8 cellular contexts compared by ENCODE assay signal in genomic region chr9:4984171-4984570, GRCh38. TPM values are rescaled to one million over a fixed set of nuclear protein-coding genes. Genes with fewer than 3 reads are reported as not detected.
DNase-seq lines count a peak whose midpoint lies in the region; ATAC-seq and TF ChIP-seq lines count a peak whose summit lies in the region.

No MANE protein-coding gene starts in this region.

- peaks cover 26% of the 10 kb centered on the region for H3K79me2 ChIP-seq in Karpas-422 (ENCODE audit: low read length)

- intact Hi-C loops in MCF 10A (cut with micrococcal nuclease) (loop anchor here (10.0 kb wide), 1 partner anchor 59 kb away; no protein-coding TSS in a partner anchor), right lobe of liver (cut with DNase I) (no loop called here)

- no peak for ATAC-seq in CD4-positive, CD25-positive, alpha-beta regulatory T cell (ENCODE audit: low read depth in 2 of 2)
- ATAC-seq in GM21528 (IDR thresholded peaks at IDR 0.05; ENCODE audit: low FRiP score, unreplicated experiment), result peak; percentile 12
- ATAC-seq in right lobe of liver, result peak in 3 of 4 donors; percentile 1 to 28 (median 7)

- no peaks in the 10 kb centered on the region for H3K36me3 ChIP-seq in CD4-positive, CD25-positive, alpha-beta regulatory T cell (ENCODE audit: control insufficient read depth, insufficient read depth, low read length)
- H3K36me3 ChIP-seq in Karpas-422 (ENCODE audit: insufficient read depth, low read length) (no peaks in the 10 kb centered on the region), right lobe of liver (no peaks in the 10 kb centered on the region), tibial nerve (no peaks in the 10 kb centered on the region)

- H3K9me3 Mint-ChIP-seq in CD4-positive, CD25-positive, alpha-beta regulatory T cell, result no peaks in the 10 kb centered on the region
- H3K9me3 Mint-ChIP-seq in MCF 10A (ENCODE audit: unreplicated experiment), result no peaks in the 10 kb centered on the region

- no peaks in the 10 kb centered on the region for H4K20me1 ChIP-seq in Karpas-422 (ENCODE audit: insufficient read depth, low read depth, low read length)

- peak overlapping the region; percentile 85 to 90 (median 89) for H3K27ac Mint-ChIP-seq in CD4-positive, CD25-positive, alpha-beta regulatory T cell
- H3K27ac Mint-ChIP-seq in MCF 10A (ENCODE audit: low read depth, unreplicated experiment), result peak overlapping the region; percentile 76

- POLR2A ChIA-PET in MCF 10A (lab: Yijun Ruan, JAX), result interaction anchor here (0.5 to 3.5 kb wide), 10 partner anchors 91 to 1717 kb away, joined by 3 to 37 read pairs (median 4); partner anchors contain the start of genes AK3, CD274, CDC37L1 and RCL1

- H3K27me3 ChIP-seq in CD4-positive, CD25-positive, alpha-beta regulatory T cell (ENCODE audit: control insufficient read depth, insufficient read depth, low read length), result no peaks in the 10 kb centered on the region
- H3K27me3 ChIP-seq in Karpas-422 (ENCODE audit: low read length) (no peaks in the 10 kb centered on the region), right lobe of liver (no peaks in the 10 kb centered on the region), tibial nerve (no peaks in the 10 kb centered on the region)

- CTCF ChIA-PET in MCF 10A (lab: Yijun Ruan, JAX), result interaction anchor here (1.1 to 7.0 kb wide), 2 partner anchors 161 to 227 kb away, joined by 3 to 171 read pairs; no protein-coding TSS in a partner anchor

- no peak for TF ChIP-seq CTCF in MCF 10A (IDR thresholded peaks at IDR 0.05; ENCODE audit: unreplicated experiment)
- no peak for TF ChIP-seq CTCF in right lobe of liver (IDR thresholded peaks at IDR 0.05)
- no peak for TF ChIP-seq CTCF in tibial nerve (IDR thresholded peaks at IDR 0.05)

- H3K9ac ChIP-seq in Karpas-422 (ENCODE audit: low read length), result peak overlapping the region; percentile 82

- no peaks in the 10 kb centered on the region for H3K9me3 ChIP-seq in CD4-positive, CD25-positive, alpha-beta regulatory T cell (ENCODE audit: control insufficient read depth in 2 of 2, low read length in 2 of 2)
- no peaks in the 10 kb centered on the region for H3K9me3 ChIP-seq in Karpas-422 (ENCODE audit: low read length)
- no peaks in the 10 kb centered on the region for H3K9me3 ChIP-seq in right lobe of liver
- H3K9me3 ChIP-seq in tibial nerve, result no peaks in the 10 kb centered on the region

- peak overlapping the region; percentile 96 for H2AFZ ChIP-seq in Karpas-422 (ENCODE audit: low read length)

- peaks cover 40% of the 10 kb centered on the region for H3K4me1 ChIP-seq in CD4-positive, CD25-positive, alpha-beta regulatory T cell (ENCODE audit: control insufficient read depth, insufficient read depth, low read length, poor library complexity, severe bottlenecking)
- H3K4me1 ChIP-seq in Karpas-422 (ENCODE audit: low read length) (peaks cover 38% of the 10 kb centered on the region), right lobe of liver (peaks cover 0 to 17% (median 2%) of the 10 kb centered on the region in 4 donors), tibial nerve (peaks cover 0 to 40% (median 20%) of the 10 kb centered on the region in 4 donors)

- H3K4me2 ChIP-seq in Karpas-422 (ENCODE audit: low read depth, low read length, poor library complexity, severe bottlenecking), result peak overlapping the region; percentile 84

- peak overlapping the region; percentile 57 for H3K4me3 ChIP-seq in CD4-positive, CD25-positive, alpha-beta regulatory T cell (ENCODE audit: low read depth, low read length)
- peak overlapping the region; percentile 79 for H3K4me3 ChIP-seq in Karpas-422 (ENCODE audit: low read length)
- peak overlapping the region; percentile 65 to 76 (median 69) for H3K4me3 ChIP-seq in right lobe of liver
- peak overlapping the region; percentile 77 to 92 (median 88) for H3K4me3 ChIP-seq in tibial nerve

- H3K27me3 Mint-ChIP-seq in CD4-positive, CD25-positive, alpha-beta regulatory T cell, result peaks cover 4% of the 10 kb centered on the region
- H3K27me3 Mint-ChIP-seq in MCF 10A (ENCODE audit: insufficient read depth, unreplicated experiment), result no peaks in the 10 kb centered on the region

- BruUV-seq in MCF 10A (replicated peaks; lab: Mats Ljungman, UMichigan), result TSS peak; percentile 66

- DNase-seq in CD4-positive, CD25-positive, alpha-beta regulatory T cell, result no peak
- DNase-seq in Karpas-422 (no peak), MCF 10A (ENCODE audit: unreplicated experiment) (no peak), right lobe of liver (no peak), tibial nerve (ENCODE audit: low spot score in 2 of 2) (peak in 1 of 2 donors; percentile 13), kidney tubule cell (ENCODE audit: low spot score) (no peak)
- no peak for DNase-seq in stimulated activated CD4-positive, alpha-beta T cell treated with anti-CD3 and anti-CD28 coated beads, Interleukin-4, amount 100 ng/mL, for 4 hours

- peaks cover 15 to 30% (median 17%) of the 10 kb centered on the region in 4 donors for H3K4me1 Mint-ChIP-seq in CD4-positive, CD25-positive, alpha-beta regulatory T cell
- peaks cover 41% of the 10 kb centered on the region for H3K4me1 Mint-ChIP-seq in MCF 10A (ENCODE audit: insufficient read depth, unreplicated experiment)

- peak overlapping the region; percentile 91 to 96 (median 94) for H3K4me3 Mint-ChIP-seq in CD4-positive, CD25-positive, alpha-beta regulatory T cell
- H3K4me3 Mint-ChIP-seq in MCF 10A (ENCODE audit: unreplicated experiment), result peak overlapping the region; percentile 90

- no peak for TF ChIP-seq POLR2A in right lobe of liver (IDR thresholded peaks at IDR 0.05)
- no peak for TF ChIP-seq POLR2A in tibial nerve (IDR thresholded peaks at IDR 0.05)

- peak overlapping the region; percentile 79 for H3K27ac ChIP-seq in CD4-positive, CD25-positive, alpha-beta regulatory T cell (ENCODE audit: insufficient read depth, low read length, poor library complexity, severe bottlenecking)
- H3K27ac ChIP-seq in Karpas-422 (ENCODE audit: low read length) (peak overlapping the region; percentile 75), right lobe of liver (peak overlapping the region; percentile 92 to 95 (median 95)), tibial nerve (peak overlapping the region; percentile 88 to 98 (median 97))

- 24% methylated on average over 8 of the region's 19 CpGs for WGBS in right lobe of liver (ENCODE audit: insufficient coverage, low coverage, low lambda C conversion rate, missing lambda C conversion rate)
- WGBS in tibial nerve, 2 donors, result 13% methylated on average over 15 to 19 of the region's 19 CpGs

- no peak for TF ChIP-seq EP300 in tibial nerve (IDR thresholded peaks at IDR 0.05)

- no peaks in the 10 kb centered on the region for H3K36me3 Mint-ChIP-seq in CD4-positive, CD25-positive, alpha-beta regulatory T cell
- H3K36me3 Mint-ChIP-seq in MCF 10A (ENCODE audit: insufficient read depth, unreplicated experiment), result no peaks in the 10 kb centered on the region

- no peaks in the 10 kb centered on the region for H3K9me2 ChIP-seq in Karpas-422 (replicated peaks; ENCODE audit: insufficient read depth, low read length)

RNA-seq across cellular contexts. Expression of gene JAK2, which starts 0.9 kb away (rescaled TPM):
- 19.5 TPM for total RNA-seq in CD4-positive, CD25-positive, alpha-beta regulatory T cell
- polyA plus RNA-seq in CD4-positive, CD25-positive, alpha-beta regulatory T cell, result 1 to 10 TPM; 6.8 to 8.5 (median 6.8) TPM
- total RNA-seq in Karpas-422 (2014; rRNA removed; shearing (Covaris generic); ENCODE audit: low replicate concordance), result 7.0 and 9.6 TPM in 2 replicates
- 4.3 and 6.6 TPM in 2 replicates for total RNA-seq in MCF 10A (2022)
- 1 to 10 TPM; 3.6 to 6.5 (median 4.4) TPM for total RNA-seq in right lobe of liver
- 10 to 100 TPM; 23.7 to 39.6 (median 37.8) TPM for total RNA-seq in tibial nerve

Comparison
In these comparisons a context has a peak if more than half of its experiments do, and no peak if none do; other contexts are left out.
1. ATAC-seq: peak in GM21528 (single experiment) and right lobe of liver (3 of 4); none in CD4-positive, CD25-positive, alpha-beta regulatory T cell (0 of 2).
2. Peak in every context shown above with its lines, with median percentiles within 50 percentile points of each other: H3K27ac ChIP-seq and H3K4me3 ChIP-seq.